ENCODE assay signal across 20 cellular contexts in genomic region chr9:136508729-136509500, GRCh38. TPM values are rescaled to one million over a fixed set of nuclear protein-coding genes. Genes with fewer than 3 reads are reported as not detected.
DNase-seq lines count a peak whose midpoint lies in the region; ATAC-seq lines count a peak whose summit lies in the region.
"Had no signal": no experiment of that assay in that cellular context is flagged by ENCODE, and none has a peak within 500 bp of the region (broad histone marks: within the 10 kb centered on the region; RNA-seq: fewer than 3 reads in every experiment).

No MANE protein-coding gene starts in this region.

- H3K27ac Mint-ChIP-seq in activated T-cell treated with anti-CD3 and anti-CD28 coated beads, Interleukin-2, amount 50 U/mL, for 72 hours: no peak overlapping the region
- H3K27ac Mint-ChIP-seq in stimulated activated effector memory CD8-positive, alpha-beta T cell treated with anti-CD3 and anti-CD28 coated beads, Interleukin-12 subunit alpha, Interleukin-12 subunit beta, amount 100 ng/mL, for 72 hours: peak overlapping the region; percentile 65

- H3K27me3 ChIP-seq in neuronal stem cell (ENCODE audit: control insufficient read depth in 3 of 3, insufficient read depth in 3 of 3, low read depth in 1 of 3, low read length in 3 of 3): no peaks in the 10 kb centered on the region

- no peak overlapping the region for H3K4me2 ChIP-seq in neuronal stem cell (ENCODE audit: insufficient read depth, low read length, poor library complexity, severe bottlenecking)

- H3K4me3 ChIP-seq in neuronal stem cell (ENCODE audit: low read length in 2 of 2): peak overlapping the region in 1 of 2 donors; percentile 49
- H3K4me3 ChIP-seq: GM12878 had no signal

- H3K14ac ChIP-seq in neuronal stem cell (ENCODE audit: low read length): no peak overlapping the region

- H2AFZ ChIP-seq in neuronal stem cell (ENCODE audit: low read length): no peak overlapping the region

- H3K27ac ChIP-seq in cingulate gyrus (ENCODE audit: low read depth, low read length) (peak overlapping the region; percentile 23), neuronal stem cell (replicated peaks; ENCODE audit: low read length) (no peak overlapping the region)
- H3K27ac ChIP-seq: 22Rv1, HL-60 had no signal

- no peak overlapping the region for H2BK5ac ChIP-seq in neuronal stem cell (ENCODE audit: low read length)

- H2BK12ac ChIP-seq in neuronal stem cell (ENCODE audit: low read length): no peak overlapping the region

- peaks cover 0 to 14% of the 10 kb centered on the region in 2 donors for H3K4me1 ChIP-seq in neuronal stem cell (ENCODE audit: control insufficient read depth in 2 of 2, insufficient read depth in 1 of 2, low read depth in 1 of 2, low read length in 2 of 2)

- peaks cover 29% of the 10 kb centered on the region for H3K79me1 ChIP-seq in neuronal stem cell (ENCODE audit: low read depth, low read length)

- H4K8ac ChIP-seq in neuronal stem cell (ENCODE audit: low read depth, low read length): no peak overlapping the region

- H3K23ac ChIP-seq in neuronal stem cell (ENCODE audit: low read depth, low read length, poor library complexity): no peak overlapping the region

- ATAC-seq in activated T-cell treated with anti-CD3 and anti-CD28 coated beads, Interleukin-2, amount 50 U/mL, for 72 hours (replicated peaks in 1 of 2): peak; percentile 28 to 70
- no peak for ATAC-seq in activated T-cell treated with anti-CD3 and anti-CD28 coated beads, Interleukin-2, amount 50 U/mL, for 4 hours
- peak; percentile 46 for ATAC-seq in stimulated activated effector memory CD8-positive, alpha-beta T cell treated with anti-CD3 and anti-CD28 coated beads, Interleukin-12 subunit alpha, Interleukin-12 subunit beta, amount 100 ng/mL, for 72 hours
- ATAC-seq: GM12878, Right ventricle myocardium inferior had no signal

- H3K18ac ChIP-seq in neuronal stem cell (ENCODE audit: low read length): no peak overlapping the region

- WGBS in neuronal stem cell (ENCODE audit: extremely low coverage in 2 of 2, insufficient read length in 2 of 2, insufficient replicate concordance in 1 of 2), 2 donors: no CpG with 5 or more reads among the region's 37 CpGs

- DNase-seq in DMS53 (lab: John Stamatoyannopoulos, UW) (peak; percentile 49), DMS53 treated with DMSO at 0.1 percent for 48 hours (lab: John Stamatoyannopoulos, UW; ENCODE audit: unreplicated experiment) (no peak), T-helper 9 cell (no peak), neuronal stem cell (ENCODE audit: low spot score) (no peak)
- DNase-seq in activated T-cell treated with anti-CD3 and anti-CD28 coated beads, Interleukin-2, amount 50 U/mL, for 72 hours: peak in 1 of 2 donors; percentile 33
- DNase-seq in activated T-cell treated with anti-CD3 and anti-CD28 coated beads, Interleukin-2, amount 50 U/mL, for 4 hours: no peak
- DNase-seq in stimulated activated effector memory CD8-positive, alpha-beta T cell treated with anti-CD3 and anti-CD28 coated beads, Interleukin-12 subunit alpha, Interleukin-12 subunit beta, amount 100 ng/mL, for 72 hours (ENCODE audit: low spot score in 2 of 2): no peak
- DNase-seq: CD4-positive, alpha-beta memory T cell; DND-41; H9; NCI-H1105; NCI-H2029 treated with DMSO at 0.1 percent for 48 hours; NCI-H2171 treated with DMSO at 0.1 percent for 48 hours; NCI-H510A; NCI-H774 had no signal

- no peak overlapping the region for H3K4me3 Mint-ChIP-seq in activated T-cell treated with anti-CD3 and anti-CD28 coated beads, Interleukin-2, amount 50 U/mL, for 72 hours
- H3K4me3 Mint-ChIP-seq in activated T-cell treated with anti-CD3 and anti-CD28 coated beads, Interleukin-2, amount 50 U/mL, for 4 hours: no peak overlapping the region
- H3K4me3 Mint-ChIP-seq in stimulated activated effector memory CD8-positive, alpha-beta T cell treated with anti-CD3 and anti-CD28 coated beads, Interleukin-12 subunit alpha, Interleukin-12 subunit beta, amount 100 ng/mL, for 72 hours: no peak overlapping the region
- H3K4me3 Mint-ChIP-seq: CD4-positive, alpha-beta memory T cell; H9 had no signal

- peaks cover 0 to 2% of the 10 kb centered on the region in 2 donors for H3K9me3 ChIP-seq in neuronal stem cell (replicated peaks in 1 of 2; ENCODE audit: control insufficient read depth in 2 of 2, insufficient read depth in 1 of 2, low read depth in 1 of 2, low read length in 2 of 2)

- H3K36me3 Mint-ChIP-seq in activated T-cell treated with anti-CD3 and anti-CD28 coated beads, Interleukin-2, amount 50 U/mL, for 72 hours (ENCODE audit: insufficient read depth in 2 of 2): peaks cover 3 to 6% of the 10 kb centered on the region in 2 donors
- H3K36me3 Mint-ChIP-seq in activated T-cell treated with anti-CD3 and anti-CD28 coated beads, Interleukin-2, amount 50 U/mL, for 4 hours (ENCODE audit: insufficient read depth): peaks cover 7% of the 10 kb centered on the region
- peaks cover 95% of the 10 kb centered on the region for H3K36me3 Mint-ChIP-seq in stimulated activated effector memory CD8-positive, alpha-beta T cell treated with anti-CD3 and anti-CD28 coated beads, Interleukin-12 subunit alpha, Interleukin-12 subunit beta, amount 100 ng/mL, for 72 hours

- no peaks in the 10 kb centered on the region for H3K4me1 Mint-ChIP-seq in activated T-cell treated with anti-CD3 and anti-CD28 coated beads, Interleukin-2, amount 50 U/mL, for 72 hours (ENCODE audit: low read depth)
- H3K4me1 Mint-ChIP-seq in activated T-cell treated with anti-CD3 and anti-CD28 coated beads, Interleukin-2, amount 50 U/mL, for 4 hours (ENCODE audit: low read depth): no peaks in the 10 kb centered on the region
- no peaks in the 10 kb centered on the region for H3K4me1 Mint-ChIP-seq in stimulated activated effector memory CD8-positive, alpha-beta T cell treated with anti-CD3 and anti-CD28 coated beads, Interleukin-12 subunit alpha, Interleukin-12 subunit beta, amount 100 ng/mL, for 72 hours
- H3K4me1 Mint-ChIP-seq: CD4-positive, alpha-beta memory T cell; H9 had no signal

- no peak overlapping the region for H4K91ac ChIP-seq in neuronal stem cell (ENCODE audit: low read depth, low read length, poor library complexity)

- no peaks in the 10 kb centered on the region for H3K27me3 Mint-ChIP-seq in activated T-cell treated with anti-CD3 and anti-CD28 coated beads, Interleukin-2, amount 50 U/mL, for 72 hours (ENCODE audit: low read depth)
- H3K27me3 Mint-ChIP-seq in activated T-cell treated with anti-CD3 and anti-CD28 coated beads, Interleukin-2, amount 50 U/mL, for 4 hours (ENCODE audit: low read depth): no peaks in the 10 kb centered on the region
- H3K27me3 Mint-ChIP-seq: CD4-positive, alpha-beta memory T cell had no signal

- H3K4ac ChIP-seq in neuronal stem cell (ENCODE audit: low read length): no peak overlapping the region

- no peak overlapping the region for H3K9ac ChIP-seq in neuronal stem cell (ENCODE audit: low read depth, low read length, poor library complexity)

- H3K36me3 ChIP-seq in neuronal stem cell (replicated peaks in 1 of 2; ENCODE audit: control insufficient read depth in 2 of 2, insufficient read depth in 2 of 2, low read length in 2 of 2): peaks cover 85 to 98% of the 10 kb centered on the region in 2 donors

- H2AK5ac ChIP-seq in neuronal stem cell (ENCODE audit: low read depth, low read length): no peak overlapping the region

- H2BK15ac ChIP-seq in neuronal stem cell (ENCODE audit: low read length): no peak overlapping the region

- H3K9me3 Mint-ChIP-seq in activated T-cell treated with anti-CD3 and anti-CD28 coated beads, Interleukin-2, amount 50 U/mL, for 72 hours: no peaks in the 10 kb centered on the region
- no peaks in the 10 kb centered on the region for H3K9me3 Mint-ChIP-seq in activated T-cell treated with anti-CD3 and anti-CD28 coated beads, Interleukin-2, amount 50 U/mL, for 4 hours
- H3K9me3 Mint-ChIP-seq in stimulated activated effector memory CD8-positive, alpha-beta T cell treated with anti-CD3 and anti-CD28 coated beads, Interleukin-12 subunit alpha, Interleukin-12 subunit beta, amount 100 ng/mL, for 72 hours: no peaks in the 10 kb centered on the region
- H3K9me3 Mint-ChIP-seq: CD4-positive, alpha-beta memory T cell; H9 had no signal

- H2BK120ac ChIP-seq in neuronal stem cell (ENCODE audit: low read depth, low read length): no peak overlapping the region

RNA-seq across cellular contexts. Expression of gene SEC16A, which starts 26.1 kb away (rescaled TPM):
- total RNA-seq in activated T-cell treated with anti-CD3 and anti-CD28 coated beads, Interleukin-2, amount 50 U/mL, for 72 hours: 10 to 100 TPM; 69.5 to 74.5 TPM
- total RNA-seq in activated T-cell treated with anti-CD3 and anti-CD28 coated beads, Interleukin-2, amount 50 U/mL, for 4 hours: 10 to 100 TPM; 76.6 to 84.0 (median 78.9) TPM
- 14.7 TPM for polyA plus RNA-seq in neuronal stem cell (2013, experiment 1 of 2)
- 15.9 TPM for polyA plus RNA-seq in neuronal stem cell (2013, experiment 2 of 2)

RNA-seq across cellular contexts. Expression of gene NOTCH1, which starts 36.9 kb away (rescaled TPM):
- 10 to 100 TPM; 71.6 to 84.2 TPM for total RNA-seq in activated T-cell treated with anti-CD3 and anti-CD28 coated beads, Interleukin-2, amount 50 U/mL, for 72 hours
- 100 to 1,000 TPM; 124 to 128 (median 125) TPM for total RNA-seq in activated T-cell treated with anti-CD3 and anti-CD28 coated beads, Interleukin-2, amount 50 U/mL, for 4 hours
- 32.9 TPM for polyA plus RNA-seq in neuronal stem cell (2013, experiment 1 of 2)
- 33.2 TPM for polyA plus RNA-seq in neuronal stem cell (2013, experiment 2 of 2)

Comparison
In these comparisons a context has a peak if more than half of its experiments do, and no peak if none do; other contexts are left out.
1. ATAC-seq: peak in activated T-cell treated with anti-CD3 and anti-CD28 coated beads, Interleukin-2, amount 50 U/mL, for 72 hours (2 of 2) and stimulated activated effector memory CD8-positive, alpha-beta T cell treated with anti-CD3 and anti-CD28 coated beads, Interleukin-12 subunit alpha, Interleukin-12 subunit beta, amount 100 ng/mL, for 72 hours (single experiment); none in activated T-cell treated with anti-CD3 and anti-CD28 coated beads, Interleukin-2, amount 50 U/mL, for 4 hours (0 of 2).